Comparison of ENCODE assay signal across 21 cellular contexts in the genomic region with DNA sequence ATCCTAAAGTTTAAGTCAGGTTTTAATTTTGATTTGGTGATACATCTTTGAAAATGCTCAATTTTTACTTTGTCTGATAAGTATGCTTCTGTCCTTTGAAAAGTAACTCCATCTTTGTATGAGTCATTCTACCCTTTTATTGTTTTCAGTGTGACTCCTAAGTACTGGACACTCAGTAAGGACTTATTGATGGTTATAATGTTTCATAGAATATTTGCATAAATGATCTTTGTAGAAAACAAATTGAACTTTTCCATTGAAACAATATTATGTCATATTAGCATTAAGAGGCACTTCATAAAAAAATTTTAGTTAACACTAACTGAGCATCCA.
"Had no signal": no experiment of that assay in that cellular context is flagged by ENCODE, and none has a peak within 500 bp of the region (broad histone marks: within the 10 kb centered on the region; RNA-seq: fewer than 3 reads in every experiment).

No MANE protein-coding gene starts in this region.

- H3K4me3 ChIP-seq: coronary artery, gastroesophageal sphincter, heart right ventricle, lung had no signal

- H2AFZ ChIP-seq: parathyroid adenoma had no signal

- H3K4me3 Mint-ChIP-seq: activated B cell treated with CpG ODN at 0.5 μM for 24 hours; activated CD8-positive, alpha-beta T cell treated with anti-CD3 and anti-CD28 coated beads, Interleukin-2, amount 10 ng/mL, durations not matched to agents 7 days and 5 days; activated naive CD8-positive, alpha-beta T cell treated with anti-CD3 and anti-CD28 coated beads for 36 hours; activated T-cell treated with anti-CD3 and anti-CD28 coated beads, Interleukin-2, amount 50 U/mL, for 72 hours; brain; central memory CD8-positive, alpha-beta T cell; stimulated activated memory B cell treated with anti-CD40 and anti-IgM and Interleukin-4, amounts not matched to agents 10 μg/mL and 1 μg/mL and 100 μg/mL, for 72 hours had no signal

- H3K9ac ChIP-seq: parathyroid adenoma had no signal

- H3K27me3 ChIP-seq: gastroesophageal sphincter, heart right ventricle had no signal

- H3K9me3 ChIP-seq: gastroesophageal sphincter, heart right ventricle had no signal

- H3K36me3 Mint-ChIP-seq: activated naive CD8-positive, alpha-beta T cell treated with anti-CD3 and anti-CD28 coated beads for 36 hours; brain; stimulated activated memory B cell treated with anti-CD40 and anti-IgM and Interleukin-4, amounts not matched to agents 10 μg/mL and 1 μg/mL and 100 μg/mL, for 72 hours had no signal

- H3K27ac ChIP-seq: coronary artery, gastroesophageal sphincter, parathyroid adenoma had no signal

- H3K27ac Mint-ChIP-seq: activated B cell treated with CpG ODN at 0.5 μM for 24 hours; activated CD8-positive, alpha-beta T cell treated with anti-CD3 and anti-CD28 coated beads, Interleukin-2, amount 10 ng/mL, durations not matched to agents 7 days and 5 days; activated naive CD8-positive, alpha-beta T cell treated with anti-CD3 and anti-CD28 coated beads for 36 hours; activated T-cell treated with anti-CD3 and anti-CD28 coated beads, Interleukin-2, amount 50 U/mL, for 72 hours; stimulated activated memory B cell treated with anti-CD40 and anti-IgM and Interleukin-4, amounts not matched to agents 10 μg/mL and 1 μg/mL and 100 μg/mL, for 72 hours had no signal

- ATAC-seq: activated CD8-positive, alpha-beta T cell treated with anti-CD3 and anti-CD28 coated beads, Interleukin-2, amount 10 ng/mL, durations not matched to agents 7 days and 5 days; activated T-cell treated with anti-CD3 and anti-CD28 coated beads, Interleukin-2, amount 50 U/mL, for 72 hours; gastroesophageal sphincter; left colon; stimulated activated memory B cell treated with anti-CD40 and anti-IgM and Interleukin-4, amounts not matched to agents 10 μg/mL and 1 μg/mL and 100 μg/mL, for 72 hours had no signal

- H3K79me2 ChIP-seq: parathyroid adenoma had no signal

- H3K27me3 Mint-ChIP-seq: activated B cell treated with CpG ODN at 0.5 μM for 24 hours; activated naive CD8-positive, alpha-beta T cell treated with anti-CD3 and anti-CD28 coated beads for 36 hours; central memory CD8-positive, alpha-beta T cell; stimulated activated memory B cell treated with anti-CD40 and anti-IgM and Interleukin-4, amounts not matched to agents 10 μg/mL and 1 μg/mL and 100 μg/mL, for 72 hours had no signal

- H3K9me3 Mint-ChIP-seq: activated B cell treated with CpG ODN at 0.5 μM for 24 hours; activated naive CD8-positive, alpha-beta T cell treated with anti-CD3 and anti-CD28 coated beads for 36 hours; brain; central memory CD8-positive, alpha-beta T cell had no signal

- H3K36me3 ChIP-seq: gastroesophageal sphincter, heart right ventricle had no signal

- H3K4me1 ChIP-seq: parathyroid adenoma had no signal

- DNase-seq: activated B cell treated with CpG ODN at 0.5 μM for 24 hours; activated CD4-positive, alpha-beta T cell treated with anti-CD3 and anti-CD28 coated beads for 48 hours; activated CD8-positive, alpha-beta memory T cell treated with anti-CD3 and anti-CD28 coated beads, Interleukin-2, amount 50 U/mL, for 48 hours; activated CD8-positive, alpha-beta T cell treated with anti-CD3 and anti-CD28 coated beads, Interleukin-2, amount 10 ng/mL, durations not matched to agents 7 days and 5 days; activated gamma-delta T cell; activated naive CD8-positive, alpha-beta T cell treated with anti-CD3 and anti-CD28 coated beads for 36 hours; activated T-cell treated with anti-CD3 and anti-CD28 coated beads, Interleukin-2, amount 50 U/mL, for 72 hours; amygdala; effector memory CD4-positive, alpha-beta T cell; heart right ventricle; left colon; midbrain; stimulated activated CD4-positive, alpha-beta T cell treated with anti-CD3 and anti-CD28 coated beads, Interleukin-2, amount 100 ng/mL, for 48 hours; T-helper 2 cell had no signal

- H3K4me1 Mint-ChIP-seq: brain; central memory CD8-positive, alpha-beta T cell had no signal
